In the genomic region with DNA sequence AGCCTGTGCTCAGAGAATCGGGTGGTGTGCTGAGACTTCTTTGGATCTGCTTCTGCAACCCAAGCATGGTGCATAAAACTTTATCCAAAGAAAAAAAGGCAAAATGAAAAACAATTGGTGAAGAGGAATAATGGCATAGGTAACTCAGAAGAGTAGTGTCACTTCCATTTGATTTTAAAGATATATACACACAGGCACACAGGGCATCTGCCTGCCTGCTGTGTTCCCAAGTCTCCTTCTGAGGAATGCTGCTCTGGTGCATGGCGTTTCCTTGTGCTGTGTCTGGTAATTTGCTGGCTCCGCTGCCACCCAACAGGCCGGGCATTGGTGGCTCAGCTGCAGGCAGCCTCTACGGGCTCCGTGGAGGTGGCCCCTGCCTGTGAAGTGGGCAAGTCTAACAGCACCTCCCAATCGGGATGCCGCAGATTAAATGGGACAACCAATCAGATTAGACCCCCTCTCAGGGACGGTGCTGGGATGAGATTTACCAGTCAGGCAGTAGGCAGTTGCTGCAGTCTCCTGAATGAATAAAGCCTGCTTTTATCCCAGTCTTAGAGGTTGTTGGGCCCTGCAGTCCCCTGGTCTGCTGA, we compare ENCODE assay signal across 16 cellular contexts.
DNase-seq lines count a peak whose midpoint lies in the region; ATAC-seq, FAIRE-seq and TF ChIP-seq lines count a peak whose summit lies in the region.
"Had no signal": no experiment of that assay in that cellular context is flagged by ENCODE, and none has a peak within 500 bp of the region (broad histone marks: within the 10 kb centered on the region; RNA-seq: fewer than 3 reads in every experiment).

No MANE protein-coding gene starts in this region.

- peaks cover 8% of the 10 kb centered on the region for H3K27me3 Mint-ChIP-seq in astrocyte (ENCODE audit: low read depth, unreplicated experiment)
- peaks cover 11% of the 10 kb centered on the region for H3K27me3 Mint-ChIP-seq in activated T-cell treated with anti-CD3 and anti-CD28 coated beads, Interleukin-2, amount 50 U/mL, for 24 hours
- H3K27me3 Mint-ChIP-seq: CD4-positive, CD25-positive, alpha-beta regulatory T cell had no signal

- H3K36me3 Mint-ChIP-seq in astrocyte (ENCODE audit: low read depth, unreplicated experiment): no peaks in the 10 kb centered on the region
- no peaks in the 10 kb centered on the region for H3K36me3 Mint-ChIP-seq in activated T-cell treated with anti-CD3 and anti-CD28 coated beads, Interleukin-2, amount 50 U/mL, for 24 hours (ENCODE audit: low read depth)
- H3K36me3 Mint-ChIP-seq: activated naive CD8-positive, alpha-beta T cell treated with anti-CD3 and anti-CD28 coated beads, Interleukin-2, amount 10 ng/mL, durations not matched to agents 7 days and 5 days; CD4-positive, CD25-positive, alpha-beta regulatory T cell had no signal

- no peaks in the 10 kb centered on the region for H3K36me3 ChIP-seq in astrocyte (ENCODE audit: insufficient read depth, low read length)
- no peaks in the 10 kb centered on the region for H3K36me3 ChIP-seq in trophoblast cell (ENCODE audit: control insufficient read depth in 1 of 2, insufficient read depth in 2 of 2, low read length in 2 of 2)
- H3K36me3 ChIP-seq in gastroesophageal sphincter: no peaks in the 10 kb centered on the region
- H3K36me3 ChIP-seq: HAP-1, neutrophil had no signal

- H3K79me1 ChIP-seq in trophoblast cell (ENCODE audit: low read length): no peaks in the 10 kb centered on the region

- H3K27me3 ChIP-seq in astrocyte (ENCODE audit: insufficient read depth, low read length): no peaks in the 10 kb centered on the region
- no peaks in the 10 kb centered on the region for H3K27me3 ChIP-seq in trophoblast cell (ENCODE audit: insufficient read depth, low read length)
- no peaks in the 10 kb centered on the region for H3K27me3 ChIP-seq in gastroesophageal sphincter

- H4K20me1 ChIP-seq in astrocyte (ENCODE audit: insufficient read depth, low read length): no peaks in the 10 kb centered on the region

- H3K9ac ChIP-seq in astrocyte (ENCODE audit: low read length) (no peak overlapping the region), trophoblast cell (ENCODE audit: low read length) (no peak overlapping the region)

- H2AFZ ChIP-seq in astrocyte (ENCODE audit: low read depth, low read length): no peak overlapping the region
- no peak overlapping the region for H2AFZ ChIP-seq in trophoblast cell (ENCODE audit: insufficient read depth, low read length, poor library complexity)

- H3K4me1 ChIP-seq in astrocyte (ENCODE audit: insufficient read depth, low read length) (peaks cover 4% of the 10 kb centered on the region), trophoblast cell (ENCODE audit: control insufficient read depth in 1 of 2, insufficient read depth in 2 of 2, low read length in 2 of 2) (no peaks in the 10 kb centered on the region), gastroesophageal sphincter (peaks cover 0 to 12% (median 0%) of the 10 kb centered on the region in 3 donors)
- H3K4me1 ChIP-seq: HAP-1 had no signal

- peak overlapping the region; percentile 63 for H2BK12ac ChIP-seq in trophoblast cell (ENCODE audit: low read length)

- FAIRE-seq in astrocyte (lab: Jason Lieb, UNC): no peak

- TF ChIP-seq CTCF in astrocyte (IDR thresholded peaks at IDR 0.05; ENCODE audit: insufficient read depth, low read depth, low read length): no peak
- no peak for TF ChIP-seq CTCF in gastroesophageal sphincter (IDR thresholded peaks at IDR 0.05)
- TF ChIP-seq CTCF in foreskin fibroblast (IDR thresholded peaks at IDR 0.05; ENCODE audit: low read depth, low read length): no peak

- no peak overlapping the region for H3K27ac ChIP-seq in astrocyte (ENCODE audit: low read depth, low read length)
- H3K27ac ChIP-seq in trophoblast cell (ENCODE audit: low read depth, low read length): no peak overlapping the region
- no peak overlapping the region for H3K27ac ChIP-seq in gastroesophageal sphincter
- H3K27ac ChIP-seq: dorsolateral prefrontal cortex, neutrophil had no signal

- H2BK5ac ChIP-seq in trophoblast cell (ENCODE audit: low read depth, low read length, poor library complexity): no peak overlapping the region

- DNase-seq in astrocyte (ENCODE audit: low read depth) (no peak), trophoblast cell (no peak), NCI-H748 (lab: John Stamatoyannopoulos, UW; ENCODE audit: unreplicated experiment) (no peak), foreskin fibroblast (no peak)
- no peak for DNase-seq in activated T-cell treated with anti-CD3 and anti-CD28 coated beads, Interleukin-2, amount 50 U/mL, for 24 hours
- DNase-seq: foreskin melanocyte had no signal

- H3K4ac ChIP-seq in trophoblast cell (ENCODE audit: low read depth, low read length): no peak overlapping the region

- peaks cover 1% of the 10 kb centered on the region for H3K9me3 Mint-ChIP-seq in astrocyte (ENCODE audit: unreplicated experiment)
- H3K9me3 Mint-ChIP-seq in activated T-cell treated with anti-CD3 and anti-CD28 coated beads, Interleukin-2, amount 50 U/mL, for 24 hours: no peaks in the 10 kb centered on the region
- H3K9me3 Mint-ChIP-seq: activated naive CD8-positive, alpha-beta T cell treated with anti-CD3 and anti-CD28 coated beads, Interleukin-2, amount 10 ng/mL, durations not matched to agents 7 days and 5 days had no signal

- no peak overlapping the region for H3K14ac ChIP-seq in trophoblast cell (ENCODE audit: low read length)

- H3K4me1 Mint-ChIP-seq in astrocyte (ENCODE audit: low read depth, unreplicated experiment): peaks cover 15% of the 10 kb centered on the region
- peaks cover 4% of the 10 kb centered on the region for H3K4me1 Mint-ChIP-seq in activated T-cell treated with anti-CD3 and anti-CD28 coated beads, Interleukin-2, amount 50 U/mL, for 24 hours (ENCODE audit: low read depth)

- peak overlapping the region; percentile 68 for H2AK5ac ChIP-seq in trophoblast cell (ENCODE audit: low read length)

- no peak overlapping the region for H4K91ac ChIP-seq in trophoblast cell (ENCODE audit: low read depth, low read length)

- TF ChIP-seq EP300 in gastroesophageal sphincter (IDR thresholded peaks at IDR 0.05): no peak

- no peak overlapping the region for H3K4me3 Mint-ChIP-seq in astrocyte (ENCODE audit: unreplicated experiment)
- no peak overlapping the region for H3K4me3 Mint-ChIP-seq in activated T-cell treated with anti-CD3 and anti-CD28 coated beads, Interleukin-2, amount 50 U/mL, for 24 hours
- H3K4me3 Mint-ChIP-seq: activated CD8-positive, alpha-beta T cell treated with anti-CD3 and anti-CD28 coated beads, Interleukin-2, amount 10 ng/mL, durations not matched to agents 7 days and 5 days; activated naive CD8-positive, alpha-beta T cell treated with anti-CD3 and anti-CD28 coated beads, Interleukin-2, amount 10 ng/mL, durations not matched to agents 7 days and 5 days had no signal

- H3K4me3 ChIP-seq in astrocyte (ENCODE audit: insufficient read depth, low read depth, low read length) (no peak overlapping the region), trophoblast cell (ENCODE audit: low read depth, low read length) (no peak overlapping the region), gastroesophageal sphincter (no peak overlapping the region), foreskin fibroblast (ENCODE audit: low read depth in 1 of 2, low read length in 2 of 2) (no peak overlapping the region)
- H3K4me3 ChIP-seq: HAP-1, K562 had no signal

- no peak overlapping the region for H3K27ac Mint-ChIP-seq in astrocyte (ENCODE audit: unreplicated experiment)
- no peak overlapping the region for H3K27ac Mint-ChIP-seq in activated T-cell treated with anti-CD3 and anti-CD28 coated beads, Interleukin-2, amount 50 U/mL, for 24 hours
- H3K27ac Mint-ChIP-seq: activated CD8-positive, alpha-beta T cell treated with anti-CD3 and anti-CD28 coated beads, Interleukin-2, amount 10 ng/mL, durations not matched to agents 7 days and 5 days; activated naive CD8-positive, alpha-beta T cell treated with anti-CD3 and anti-CD28 coated beads, Interleukin-2, amount 10 ng/mL, durations not matched to agents 7 days and 5 days had no signal

- WGBS in trophoblast cell (ENCODE audit: extremely low coverage, insufficient coverage, insufficient read length): no CpG with 5 or more reads among the region's 9 CpGs
- WGBS in gastroesophageal sphincter (ENCODE audit: low coverage in 1 of 2), 2 donors: 38 to 62% methylated on average over 1 to 6 of the region's 9 CpGs

- H3K79me2 ChIP-seq in astrocyte (ENCODE audit: insufficient read depth, low read length) (no peaks in the 10 kb centered on the region), trophoblast cell (ENCODE audit: control insufficient read depth, insufficient read depth, low read length, poor library complexity) (peaks cover 2% of the 10 kb centered on the region)

- no peak overlapping the region for H3K23ac ChIP-seq in trophoblast cell (ENCODE audit: low read length)

- H3K9me3 ChIP-seq in astrocyte (ENCODE audit: insufficient read depth, low read depth, low read length) (no peaks in the 10 kb centered on the region), trophoblast cell (ENCODE audit: insufficient read depth, low read depth, low read length) (no peaks in the 10 kb centered on the region), gastroesophageal sphincter (no peaks in the 10 kb centered on the region)
- H3K9me3 ChIP-seq: HAP-1, neutrophil had no signal

- H2BK120ac ChIP-seq in trophoblast cell (ENCODE audit: insufficient read depth, low read length, poor library complexity): no peak overlapping the region

- H3K4me2 ChIP-seq in astrocyte (ENCODE audit: low read length) (peak overlapping the region; percentile 27), trophoblast cell (ENCODE audit: low read length) (no peak overlapping the region)

- H3K18ac ChIP-seq in trophoblast cell (ENCODE audit: low read length): no peak overlapping the region

- H4K12ac ChIP-seq in trophoblast cell (ENCODE audit: low read depth, low read length): no peak overlapping the region

- H4K8ac ChIP-seq in trophoblast cell (ENCODE audit: low read depth, low read length): no peak overlapping the region

- ATAC-seq in GM18502 (IDR thresholded peaks at IDR 0.05; ENCODE audit: poor library complexity, unreplicated experiment) (peak; percentile 7), HG02884 (IDR thresholded peaks at IDR 0.05; ENCODE audit: unreplicated experiment) (peak; percentile 9), gastroesophageal sphincter (no peak)

- TF ChIP-seq POLR2A in gastroesophageal sphincter (IDR thresholded peaks at IDR 0.05): no peak
